Comparison of ENCODE assay signal across 31 cellular contexts in genomic region chr20:64143018-64143801, GRCh38. TPM values are rescaled to one million over a fixed set of nuclear protein-coding genes. Genes with fewer than 3 reads are reported as not detected.
DNase-seq lines count a peak whose midpoint lies in the region; ATAC-seq and TF ChIP-seq lines count a peak whose summit lies in the region.
"Had no signal": no experiment of that assay in that cellular context is flagged by ENCODE, and none has a peak within 500 bp of the region (broad histone marks: within the 10 kb centered on the region; RNA-seq: fewer than 3 reads in every experiment).

No MANE protein-coding gene starts in this region.

- H3K4me3 ChIP-seq in heart right ventricle (no peak overlapping the region), PC-3 (ENCODE audit: low read length) (no peak overlapping the region), suprapubic skin (no peak overlapping the region)
- no peak overlapping the region for H3K4me3 ChIP-seq in naive thymus-derived CD4-positive, alpha-beta T cell (ENCODE audit: low read length)
- H3K4me3 ChIP-seq: body of pancreas, esophagus muscularis mucosa, lung, right atrium auricular region, tibial artery had no signal

- H3K27ac ChIP-seq in heart right ventricle (no peak overlapping the region), PC-3 (ENCODE audit: low read length) (no peak overlapping the region), suprapubic skin (no peak overlapping the region)
- H3K27ac ChIP-seq in naive thymus-derived CD4-positive, alpha-beta T cell (ENCODE audit: low read depth, low read length): no peak overlapping the region
- H3K27ac ChIP-seq: body of pancreas, esophagus muscularis mucosa, parathyroid adenoma, right atrium auricular region, tibial artery had no signal

- peaks cover 0 to 18% (median 0%) of the 10 kb centered on the region in 11 donors for H3K9me3 ChIP-seq in heart right ventricle
- H3K9me3 ChIP-seq in PC-3 (ENCODE audit: low read length): 0 out of 2 replicates have a peak, but pooled peaks cover 8% of the 10 kb centered on the region
- peaks cover 0 to 11% (median 0%) of the 10 kb centered on the region in 3 experiments for H3K9me3 ChIP-seq in naive thymus-derived CD4-positive, alpha-beta T cell (ENCODE audit: control insufficient read depth in 2 of 3, low read length in 3 of 3)
- H3K9me3 ChIP-seq in suprapubic skin: peaks cover 5% of the 10 kb centered on the region
- H3K9me3 ChIP-seq: BE2C had no signal

- no peak overlapping the region for H3K4me3 Mint-ChIP-seq in naive thymus-derived CD4-positive, alpha-beta T cell
- H3K4me3 Mint-ChIP-seq: activated CD4-positive, alpha-beta T cell treated with anti-CD3 and anti-CD28 coated beads for 36 hours; H9; nephron; stimulated activated naive CD8-positive, alpha-beta T cell treated with anti-CD3 and anti-CD28 coated beads, Interleukin-15, amount 100 ng/mL, for 72 hours had no signal

- H3K9me2 ChIP-seq in PC-3 (replicated peaks; ENCODE audit: low read length): no peaks in the 10 kb centered on the region

- TF ChIP-seq POLR2A in suprapubic skin (IDR thresholded peaks at IDR 0.05): no peak

- H3K9me3 Mint-ChIP-seq in naive thymus-derived CD4-positive, alpha-beta T cell: peaks cover 4 to 19% (median 10%) of the 10 kb centered on the region in 11 donors

- H3K36me3 Mint-ChIP-seq in naive thymus-derived CD4-positive, alpha-beta T cell: peaks cover 0 to 10% (median 0%) of the 10 kb centered on the region in 5 donors

- H3K79me2 ChIP-seq in PC-3 (ENCODE audit: low read length): no peaks in the 10 kb centered on the region

- ATAC-seq in Right ventricle myocardium superior (ENCODE audit: poor library complexity) (no peak), heart right ventricle (no peak), PC-3 (no peak; the same call in 1 of the 2 replicates), GM18520 (IDR thresholded peaks at IDR 0.05; ENCODE audit: unreplicated experiment) (no peak)
- ATAC-seq in naive thymus-derived CD4-positive, alpha-beta T cell: peak; percentile 22
- ATAC-seq: activated CD4-positive, alpha-beta T cell treated with anti-CD3 and anti-CD28 coated beads for 36 hours; body of pancreas; HepG2; stimulated activated naive CD8-positive, alpha-beta T cell treated with anti-CD3 and anti-CD28 coated beads, Interleukin-15, amount 100 ng/mL, for 72 hours had no signal

- TF ChIP-seq CTCF in heart right ventricle (IDR thresholded peaks at IDR 0.05): no peak
- TF ChIP-seq CTCF in PC-3 (conservative IDR thresholded peaks at IDR 0.05; ENCODE audit: low read depth, low read length): no peak
- no peak for TF ChIP-seq CTCF in suprapubic skin (IDR thresholded peaks at IDR 0.05)

- no peak overlapping the region for H3K27ac Mint-ChIP-seq in naive thymus-derived CD4-positive, alpha-beta T cell
- H3K27ac Mint-ChIP-seq: activated CD4-positive, alpha-beta T cell treated with anti-CD3 and anti-CD28 coated beads for 36 hours; H9; nephron; stimulated activated naive CD8-positive, alpha-beta T cell treated with anti-CD3 and anti-CD28 coated beads, Interleukin-15, amount 100 ng/mL, for 72 hours had no signal

- DNase-seq in Right ventricle myocardium superior: peak; percentile 8
- DNase-seq in heart right ventricle: no peak
- DNase-seq in PC-3: no peak
- no peak for DNase-seq in naive thymus-derived CD4-positive, alpha-beta T cell
- peak; percentile 34 to 56 for DNase-seq in suprapubic skin (ENCODE audit: low spot score in 2 of 2)
- no peak for DNase-seq in retina
- DNase-seq: ACHN; activated CD4-positive, alpha-beta T cell treated with anti-CD3 and anti-CD28 coated beads for 36 hours; activated CD8-positive, alpha-beta memory T cell treated with anti-CD3 and anti-CD28 coated beads for 24 hours; activated gamma-delta T cell treated with Interleukin-2 at 50 U/mL for 16 hours; activated T-cell treated with anti-CD3 and anti-CD28 coated beads, Interleukin-2, amount 50 U/mL, for 1 hour; BE2C; H9; NCI-H524 treated with DMSO at 0.1 percent for 48 hours; OCI-M1; stimulated activated CD8-positive, alpha-beta memory T cell treated with anti-CD3 and anti-CD28 coated beads, Interleukin-4, amount 100 ng/mL, for 48 hours; stimulated activated naive CD8-positive, alpha-beta T cell treated with anti-CD3 and anti-CD28 coated beads, Interleukin-15, amount 100 ng/mL, for 72 hours had no signal

- peak overlapping the region; percentile 24; the same call in 1 of the 2 replicates for H3K4me2 ChIP-seq in PC-3 (ENCODE audit: low read length)

- no peak overlapping the region for H3K9ac ChIP-seq in PC-3 (ENCODE audit: low read length)
- H3K9ac ChIP-seq: parathyroid adenoma had no signal

- H3K27me3 ChIP-seq in heart right ventricle (peaks cover 0 to 33% (median 7%) of the 10 kb centered on the region in 7 donors), PC-3 (ENCODE audit: low read length) (no peaks in the 10 kb centered on the region), suprapubic skin (peaks cover 54% of the 10 kb centered on the region)
- no peaks in the 10 kb centered on the region for H3K27me3 ChIP-seq in naive thymus-derived CD4-positive, alpha-beta T cell (ENCODE audit: control insufficient read depth in 2 of 2, insufficient read depth in 2 of 2, low read length in 2 of 2)
- H3K27me3 ChIP-seq: BE2C, body of pancreas, right atrium auricular region had no signal

- POLR2A ChIA-PET in PC-3 (lab: Charles Lee; ENCODE audit: unreplicated experiment): no interaction called here
- POLR2A ChIA-PET in naive thymus-derived CD4-positive, alpha-beta T cell (lab: Charles Lee): no interaction called here

- CTCF ChIA-PET in PC-3 (lab: Charles Lee): no interaction called here
- CTCF ChIA-PET in naive thymus-derived CD4-positive, alpha-beta T cell (lab: Charles Lee): no interaction called here

- H4K20me1 ChIP-seq in PC-3 (ENCODE audit: low read length): no peaks in the 10 kb centered on the region

- H2AFZ ChIP-seq in PC-3 (ENCODE audit: low read length): 0 out of 2 replicates have a peak overlapping the region, but pooled peaks have one; percentile 10
- H2AFZ ChIP-seq: parathyroid adenoma had no signal

- peaks cover 0 to 12% (median 0%) of the 10 kb centered on the region in 5 donors for H3K27me3 Mint-ChIP-seq in naive thymus-derived CD4-positive, alpha-beta T cell

- BruUV-seq in PC-3 (replicated peaks; lab: Mats Ljungman, UMichigan): no TSS peak

- 79 to 81% methylated on average over 14 of the region's 14 CpGs for WGBS in heart right ventricle, 2 donors
- WGBS in suprapubic skin: 70% methylated on average over 14 of the region's 14 CpGs

- intact Hi-C loops in Right ventricle myocardium superior (cut with DNase I): no loop called here
- intact Hi-C loops in heart right ventricle (cut with DNase I): no loop called here
- intact Hi-C loops in PC-3 (cut with micrococcal nuclease): no loop called here
- intact Hi-C loops in naive thymus-derived CD4-positive, alpha-beta T cell (cut with micrococcal nuclease): no loop called here

- H3K4me1 ChIP-seq in heart right ventricle (no peaks in the 10 kb centered on the region), PC-3 (ENCODE audit: insufficient read depth, low read length) (0 out of 2 replicates have a peak, but pooled peaks cover 9% of the 10 kb centered on the region), suprapubic skin (no peaks in the 10 kb centered on the region)
- no peaks in the 10 kb centered on the region for H3K4me1 ChIP-seq in naive thymus-derived CD4-positive, alpha-beta T cell (ENCODE audit: control insufficient read depth in 2 of 2, insufficient read depth in 2 of 2, low read length in 2 of 2)
- H3K4me1 ChIP-seq: body of pancreas, esophagus muscularis mucosa, parathyroid adenoma, right atrium auricular region, tibial artery had no signal

- TF ChIP-seq EP300 in suprapubic skin (IDR thresholded peaks at IDR 0.05): no peak

- H3K4me1 Mint-ChIP-seq in naive thymus-derived CD4-positive, alpha-beta T cell: peaks cover 0 to 3% (median 0%) of the 10 kb centered on the region in 7 donors
- H3K4me1 Mint-ChIP-seq: activated CD4-positive, alpha-beta T cell treated with anti-CD3 and anti-CD28 coated beads for 36 hours; nephron; stimulated activated naive CD8-positive, alpha-beta T cell treated with anti-CD3 and anti-CD28 coated beads, Interleukin-15, amount 100 ng/mL, for 72 hours had no signal

- no peaks in the 10 kb centered on the region for H3F3A ChIP-seq in PC-3 (ENCODE audit: low read length, unreplicated experiment)

- no peaks in the 10 kb centered on the region for H3K36me3 ChIP-seq in heart right ventricle
- H3K36me3 ChIP-seq in PC-3 (ENCODE audit: low read depth, low read length): no peaks in the 10 kb centered on the region
- H3K36me3 ChIP-seq in naive thymus-derived CD4-positive, alpha-beta T cell (ENCODE audit: control insufficient read depth in 2 of 3, insufficient read depth in 3 of 3, low read length in 3 of 3): no peaks in the 10 kb centered on the region
- no peaks in the 10 kb centered on the region for H3K36me3 ChIP-seq in suprapubic skin
- H3K36me3 ChIP-seq: BE2C, esophagus muscularis mucosa, right atrium auricular region, tibial artery had no signal

RNA-seq across cellular contexts. Expression of gene MYT1, which starts 21.0 kb away (rescaled TPM):
- total RNA-seq in Right ventricle myocardium superior: 0.40 TPM
- under 1 TPM in 9 of 10 donors, not detected in 1; 0.05 to 0.35 (median 0.11) TPM for total RNA-seq in heart right ventricle
- under 1 TPM; 0.01 to 0.15 TPM for polyA plus RNA-seq in heart right ventricle
- total RNA-seq in PC-3 (2014; rRNA removed): 0.22 and 0.29 TPM in 2 replicates
- total RNA-seq in naive thymus-derived CD4-positive, alpha-beta T cell: not detected
- not detected for polyA plus RNA-seq in naive thymus-derived CD4-positive, alpha-beta T cell
- under 1 TPM in 1 of 4 donors, not detected in 3; 0.34 TPM for total RNA-seq in suprapubic skin
- total RNA-seq: dermis microvascular lymphatic vessel endothelial cell; esophagus muscularis mucosa; mononuclear cell; T-helper 2 cell treated with Interferon-gamma antibody and Interleukin-4, amounts not matched to agents 100 ng/mL and 5 ng/mL, for 36 hours had no signal
- polyA plus RNA-seq: keratinocyte had no signal

RNA-seq across cellular contexts. Expression of gene NPBWR2, which starts 35.8 kb away (rescaled TPM):
- not detected for total RNA-seq in Right ventricle myocardium superior
- not detected for total RNA-seq in heart right ventricle
- not detected for polyA plus RNA-seq in heart right ventricle
- total RNA-seq in PC-3 (2014; rRNA removed): not detected in 2 replicates
- not detected for total RNA-seq in naive thymus-derived CD4-positive, alpha-beta T cell
- polyA plus RNA-seq in naive thymus-derived CD4-positive, alpha-beta T cell: not detected
- total RNA-seq in suprapubic skin: not detected
- total RNA-seq: activated CD4-positive, alpha-beta T cell treated with anti-CD3 and anti-CD28 coated beads for 36 hours; body of pancreas; dermis microvascular lymphatic vessel endothelial cell; esophagus muscularis mucosa; H9; HepG2; lung; mononuclear cell; right atrium auricular region; T-helper 2 cell treated with Interferon-gamma antibody and Interleukin-4, amounts not matched to agents 100 ng/mL and 5 ng/mL, for 36 hours had no signal
- polyA plus RNA-seq: adipose tissue, HepG2, keratinocyte, lung had no signal

RNA-seq across cellular contexts. Expression of gene LKAAEAR1, which starts 59.0 kb away (rescaled TPM):
- total RNA-seq in Right ventricle myocardium superior: not detected
- total RNA-seq in heart right ventricle: not detected
- polyA plus RNA-seq in heart right ventricle: under 1 TPM in 1 of 2 donors, not detected in 1; 0.12 TPM
- total RNA-seq in PC-3 (2014; rRNA removed): 0.98 and 1.1 TPM in 2 replicates
- total RNA-seq in naive thymus-derived CD4-positive, alpha-beta T cell: under 1 TPM in 2 of 5 experiments, not detected in 3; 0.48 to 0.71 TPM
- under 1 TPM; 0.47 to 0.75 TPM for polyA plus RNA-seq in naive thymus-derived CD4-positive, alpha-beta T cell
- not detected for total RNA-seq in suprapubic skin
- total RNA-seq: esophagus muscularis mucosa, HepG2, right atrium auricular region had no signal
- polyA plus RNA-seq: HepG2, keratinocyte had no signal

Comparison
In these comparisons a context has a peak if more than half of its experiments do, and no peak if none do; other contexts are left out.
1. DNase-seq: peak in Right ventricle myocardium superior (single experiment) and suprapubic skin (2 of 2); none in heart right ventricle (0 of 2), PC-3 (single experiment), naive thymus-derived CD4-positive, alpha-beta T cell (0 of 9) and retina (single experiment).